Comparison of ENCODE assay signal across 1 cellular context in genomic region chr6:135321012-135321621, GRCh38.
TF ChIP-seq lines count a peak whose summit lies in the region.

No MANE protein-coding gene starts in this region.

TF ChIP-seq in K562, 482 proteins besides CTCF, POLR2A, EP300 and RAD21 (continued from another document and continues in another):
- TF ChIP-seq ZNF395 (CRISPR knock-in tag; IDR thresholded peaks at IDR 0.05) (no peak), MEIS2 (IDR thresholded peaks at IDR 0.05; ENCODE audit: partially characterized antibody) (peak; percentile 46), U2AF1 (optimal IDR thresholded peaks at IDR 0.05; ENCODE audit: low read depth, low read length) (no peak), NELFE (IDR thresholded peaks at IDR 0.05; ENCODE audit: insufficient read depth, insufficient read length) (no peak), TAL1 (IDR thresholded peaks at IDR 0.05) (peak; percentile 93), ZNF431 (CRISPR knock-in tag; IDR thresholded peaks at IDR 0.05) (no peak), SRSF1 (IDR thresholded peaks at IDR 0.05; ENCODE audit: low read depth, low read length) (no peak), POLR2G (IDR thresholded peaks at IDR 0.05; ENCODE audit: low read depth, low read length) (no peak), ZKSCAN8 (CRISPR knock-in tag; IDR thresholded peaks at IDR 0.05) (no peak), MBD1 (CRISPR knock-in tag; IDR thresholded peaks at IDR 0.05) (no peak), ZNF561 (CRISPR knock-in tag; conservative IDR thresholded peaks at IDR 0.05) (no peak), TCF7 (IDR thresholded peaks at IDR 0.05; ENCODE audit: borderline replicate concordance) (no peak), RBBP5 (IDR thresholded peaks at IDR 0.05; ENCODE audit: borderline replicate concordance, insufficient read depth, low read length, poor library complexity, severe bottlenecking) (no peak), SREBF2 (CRISPR knock-in tag; IDR thresholded peaks at IDR 0.05) (no peak), PRMT5 (CRISPR knock-in tag; IDR thresholded peaks at IDR 0.05) (no peak), CEBPG (CRISPR knock-in tag; IDR thresholded peaks at IDR 0.05) (no peak), CEBPG (tag; conservative IDR thresholded peaks at IDR 0.05 in 1 of 2, IDR thresholded peaks at IDR 0.05 in 1 of 2) (no peak), NR2F6 (CRISPR knock-in tag; IDR thresholded peaks at IDR 0.05) (no peak), ZKSCAN3 (CRISPR knock-in tag; IDR thresholded peaks at IDR 0.05) (no peak), HSF4 (CRISPR knock-in tag; IDR thresholded peaks at IDR 0.05; ENCODE audit: borderline replicate concordance) (no peak), ID3 (CRISPR knock-in tag; IDR thresholded peaks at IDR 0.05) (no peak), ID3 (tag; IDR thresholded peaks at IDR 0.05) (no peak), AFF1 (IDR thresholded peaks at IDR 0.05; ENCODE audit: low read depth in 1 of 2, partially characterized antibody in 2 of 2) (peak; percentile 57 to 74), ASH1L (IDR thresholded peaks at IDR 0.05; ENCODE audit: borderline replicate concordance, low read depth, partially characterized antibody) (no peak), ZNF174 (CRISPR knock-in tag; IDR thresholded peaks at IDR 0.05) (no peak), MITF (IDR thresholded peaks at IDR 0.05) (peak; percentile 65; the same call in 1 of the 2 replicates), ZNF639 (CRISPR knock-in tag; conservative IDR thresholded peaks at IDR 0.05 in 1 of 2, IDR thresholded peaks at IDR 0.05 in 1 of 2) (peak in 1 of 2 experiments; percentile 74; a peak in 2 of 4 replicates), GABPA (tag; conservative IDR thresholded peaks at IDR 0.05; ENCODE audit: low read depth) (peak; percentile 63), HMBOX1 (IDR thresholded peaks at IDR 0.05) (peak; percentile 92), PKNOX1 (IDR thresholded peaks at IDR 0.05) (peak; percentile 87), CREM (IDR thresholded peaks at IDR 0.05; ENCODE audit: low read depth) (peak; percentile 40; the same call in 1 of the 2 replicates), SETDB1 (IDR thresholded peaks at IDR 0.05; ENCODE audit: low read length) (no peak), KLF10 (CRISPR knock-in tag; IDR thresholded peaks at IDR 0.05) (no peak), KLF16 (IDR thresholded peaks at IDR 0.05) (peak; percentile 79; the same call in 1 of the 2 replicates), SRF (CRISPR knock-in tag; IDR thresholded peaks at IDR 0.05) (no peak), HDAC8 (tag; IDR thresholded peaks at IDR 0.05) (no peak), ZNF121 (CRISPR knock-in tag; conservative IDR thresholded peaks at IDR 0.05) (no peak), IRF9 (tag; IDR thresholded peaks at IDR 0.05) (no peak), ELF4 (CRISPR knock-in tag; IDR thresholded peaks at IDR 0.05) (no peak), PTTG1 (tag; IDR thresholded peaks at IDR 0.05; ENCODE audit: low read depth) (0 out of 2 replicates have a peak, but pooled peaks have one; percentile 42), CBX3 (IDR thresholded peaks at IDR 0.05; ENCODE audit: borderline replicate concordance in 1 of 2, low read length in 2 of 2) (no peak; a peak in 1 of 3 replicates), ELK3 (CRISPR knock-in tag; IDR thresholded peaks at IDR 0.05) (no peak)
- TF ChIP-seq, protein P1, sequence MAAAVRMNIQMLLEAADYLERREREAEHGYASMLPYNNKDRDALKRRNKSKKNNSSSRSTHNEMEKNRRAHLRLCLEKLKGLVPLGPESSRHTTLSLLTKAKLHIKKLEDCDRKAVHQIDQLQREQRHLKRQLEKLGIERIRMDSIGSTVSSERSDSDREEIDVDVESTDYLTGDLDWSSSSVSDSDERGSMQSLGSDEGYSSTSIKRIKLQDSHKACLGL (CRISPR knock-in tag; IDR thresholded peaks at IDR 0.05; ENCODE audit: borderline replicate concordance, poor library complexity, severe bottlenecking), result no peak
- TF ChIP-seq, protein P2, sequence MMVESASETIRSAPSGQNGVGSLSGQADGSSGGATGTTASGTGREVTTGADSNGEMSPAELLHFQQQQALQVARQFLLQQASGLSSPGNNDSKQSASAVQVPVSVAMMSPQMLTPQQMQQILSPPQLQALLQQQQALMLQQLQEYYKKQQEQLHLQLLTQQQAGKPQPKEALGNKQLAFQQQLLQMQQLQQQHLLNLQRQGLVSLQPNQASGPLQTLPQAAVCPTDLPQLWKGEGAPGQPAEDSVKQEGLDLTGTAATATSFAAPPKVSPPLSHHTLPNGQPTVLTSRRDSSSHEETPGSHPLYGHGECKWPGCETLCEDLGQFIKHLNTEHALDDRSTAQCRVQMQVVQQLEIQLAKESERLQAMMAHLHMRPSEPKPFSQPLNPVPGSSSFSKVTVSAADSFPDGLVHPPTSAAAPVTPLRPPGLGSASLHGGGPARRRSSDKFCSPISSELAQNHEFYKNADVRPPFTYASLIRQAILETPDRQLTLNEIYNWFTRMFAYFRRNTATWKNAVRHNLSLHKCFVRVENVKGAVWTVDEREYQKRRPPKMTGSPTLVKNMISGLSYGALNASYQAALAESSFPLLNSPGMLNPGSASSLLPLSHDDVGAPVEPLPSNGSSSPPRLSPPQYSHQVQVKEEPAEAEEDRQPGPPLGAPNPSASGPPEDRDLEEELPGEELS (CRISPR knock-in tag; IDR thresholded peaks at IDR 0.05; ENCODE audit: borderline replicate concordance), result no peak
- TF ChIP-seq, protein P3, sequence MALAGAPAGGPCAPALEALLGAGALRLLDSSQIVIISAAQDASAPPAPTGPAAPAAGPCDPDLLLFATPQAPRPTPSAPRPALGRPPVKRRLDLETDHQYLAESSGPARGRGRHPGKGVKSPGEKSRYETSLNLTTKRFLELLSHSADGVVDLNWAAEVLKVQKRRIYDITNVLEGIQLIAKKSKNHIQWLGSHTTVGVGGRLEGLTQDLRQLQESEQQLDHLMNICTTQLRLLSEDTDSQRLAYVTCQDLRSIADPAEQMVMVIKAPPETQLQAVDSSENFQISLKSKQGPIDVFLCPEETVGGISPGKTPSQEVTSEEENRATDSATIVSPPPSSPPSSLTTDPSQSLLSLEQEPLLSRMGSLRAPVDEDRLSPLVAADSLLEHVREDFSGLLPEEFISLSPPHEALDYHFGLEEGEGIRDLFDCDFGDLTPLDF (CRISPR knock-in tag; IDR thresholded peaks at IDR 0.05), result no peak
